Comparison of ENCODE assay signal across 30 cellular contexts in the genomic region with DNA sequence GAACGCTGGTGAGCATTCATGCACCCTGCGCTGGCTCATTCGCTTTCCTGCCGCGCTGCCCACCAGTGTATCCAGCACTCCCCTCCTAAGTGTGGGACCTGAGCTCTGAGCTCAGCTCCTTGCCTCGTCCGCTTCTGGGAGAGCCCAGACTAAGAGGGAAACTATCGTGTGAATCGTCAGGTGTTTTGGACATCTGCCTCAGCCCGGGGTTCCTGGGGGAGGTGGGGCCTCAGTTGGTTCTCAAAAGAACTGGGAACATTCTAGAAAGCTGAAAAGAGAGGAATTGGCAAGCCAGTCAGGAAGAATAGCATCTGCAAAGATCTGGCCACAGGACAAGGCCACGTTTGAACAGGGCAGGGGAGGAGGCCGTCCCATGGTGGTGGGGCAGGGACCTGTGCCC.
"Had no signal": no experiment of that assay in that cellular context is flagged by ENCODE, and none has a peak within 500 bp of the region (broad histone marks: within the 10 kb centered on the region; RNA-seq: fewer than 3 reads in every experiment).

No MANE protein-coding gene starts in this region.

- ATAC-seq: activated CD8-positive, alpha-beta memory T cell treated with anti-CD3 and anti-CD28 coated beads, Interleukin-2, amount 10 ng/mL, durations not matched to agents 7 days and 5 days; activated T-cell treated with anti-CD3 and anti-CD28 coated beads, Interleukin-2, amount 50 U/mL, for 72 hours; activated T-helper 17 cell treated with anti-CD3 and anti-CD28 coated beads, Interleukin-2, amount 50 U/mL, for 72 hours; PC-3 had no signal

- H3K4me3 Mint-ChIP-seq: activated CD4-positive, alpha-beta T cell treated with anti-CD3 and anti-CD28 coated beads, Interleukin-2, amount 10 ng/mL, durations not matched to agents 7 days and 5 days; activated CD8-positive, alpha-beta memory T cell treated with anti-CD3 and anti-CD28 coated beads, Interleukin-2, amount 10 ng/mL, durations not matched to agents 7 days and 5 days; activated naive CD8-positive, alpha-beta T cell treated with anti-CD3 and anti-CD28 coated beads for 36 hours; activated T-cell treated with anti-CD3 and anti-CD28 coated beads, Interleukin-2, amount 50 U/mL, for 72 hours; activated T-helper 17 cell treated with anti-CD3 and anti-CD28 coated beads, Interleukin-2, amount 50 U/mL, for 72 hours; T-helper 1 cell treated with Interleukin-12 subunit alpha and Interleukin-12 subunit beta and Interleukin-4 antibody, amounts not matched to agents 30 μg/mL and 1 μg/mL, for 36 hours; T-helper 2 cell treated with Interferon-gamma antibody and Interleukin-4, amounts not matched to agents 5 μg/mL and 100 μg/mL, for 36 hours had no signal

- H3K4me3 ChIP-seq: SJSA1 had no signal

- H3K27me3 Mint-ChIP-seq: activated CD4-positive, alpha-beta T cell treated with anti-CD3 and anti-CD28 coated beads, Interleukin-2, amount 10 ng/mL, durations not matched to agents 7 days and 5 days; activated CD8-positive, alpha-beta memory T cell treated with anti-CD3 and anti-CD28 coated beads, Interleukin-2, amount 10 ng/mL, durations not matched to agents 7 days and 5 days; activated naive CD8-positive, alpha-beta T cell treated with anti-CD3 and anti-CD28 coated beads for 36 hours; activated T-helper 17 cell treated with anti-CD3 and anti-CD28 coated beads, Interleukin-2, amount 50 U/mL, for 72 hours had no signal

- H3K9me3 ChIP-seq: SJSA1, SK-N-SH had no signal

- H3K4me1 Mint-ChIP-seq: activated CD4-positive, alpha-beta T cell treated with anti-CD3 and anti-CD28 coated beads, Interleukin-2, amount 10 ng/mL, durations not matched to agents 7 days and 5 days; activated naive CD8-positive, alpha-beta T cell treated with anti-CD3 and anti-CD28 coated beads for 36 hours; activated T-helper 17 cell treated with anti-CD3 and anti-CD28 coated beads, Interleukin-2, amount 50 U/mL, for 72 hours had no signal

- H3K27me3 ChIP-seq: SJSA1 had no signal

- H3K27ac Mint-ChIP-seq: activated CD4-positive, alpha-beta T cell treated with anti-CD3 and anti-CD28 coated beads, Interleukin-2, amount 10 ng/mL, durations not matched to agents 7 days and 5 days; activated CD8-positive, alpha-beta memory T cell treated with anti-CD3 and anti-CD28 coated beads, Interleukin-2, amount 10 ng/mL, durations not matched to agents 7 days and 5 days; activated naive CD8-positive, alpha-beta T cell treated with anti-CD3 and anti-CD28 coated beads for 36 hours; activated T-cell treated with anti-CD3 and anti-CD28 coated beads, Interleukin-2, amount 50 U/mL, for 72 hours; activated T-helper 17 cell treated with anti-CD3 and anti-CD28 coated beads, Interleukin-2, amount 50 U/mL, for 72 hours; T-helper 1 cell treated with Interleukin-12 subunit alpha and Interleukin-12 subunit beta and Interleukin-4 antibody, amounts not matched to agents 30 μg/mL and 1 μg/mL, for 36 hours; T-helper 2 cell treated with Interferon-gamma antibody and Interleukin-4, amounts not matched to agents 5 μg/mL and 100 μg/mL, for 36 hours had no signal

- H3K9me3 Mint-ChIP-seq: activated CD4-positive, alpha-beta T cell treated with anti-CD3 and anti-CD28 coated beads, Interleukin-2, amount 10 ng/mL, durations not matched to agents 7 days and 5 days; activated naive CD8-positive, alpha-beta T cell treated with anti-CD3 and anti-CD28 coated beads for 36 hours; activated T-cell treated with anti-CD3 and anti-CD28 coated beads, Interleukin-2, amount 50 U/mL, for 72 hours; activated T-helper 17 cell treated with anti-CD3 and anti-CD28 coated beads, Interleukin-2, amount 50 U/mL, for 72 hours; T-helper 1 cell treated with Interleukin-12 subunit alpha and Interleukin-12 subunit beta and Interleukin-4 antibody, amounts not matched to agents 30 μg/mL and 1 μg/mL, for 36 hours; T-helper 2 cell treated with Interferon-gamma antibody and Interleukin-4, amounts not matched to agents 5 μg/mL and 100 μg/mL, for 36 hours had no signal

- DNase-seq: activated CD4-positive, alpha-beta T cell treated with anti-CD3 and anti-CD28 coated beads, Interleukin-2, amount 10 ng/mL, durations not matched to agents 7 days and 5 days; activated CD4-positive, alpha-beta T cell treated with anti-CD3 and anti-CD28 coated beads, Interleukin-2, amount 50 U/mL, for 48 hours; activated CD8-positive, alpha-beta memory T cell treated with anti-CD3 and anti-CD28 coated beads, Interleukin-2, amount 10 ng/mL, durations not matched to agents 7 days and 5 days; activated effector memory CD4-positive, alpha-beta T cell treated with anti-CD3 and anti-CD28 coated beads, Interleukin-2, amount 50 U/mL, for 16 hours; activated naive CD4-positive, alpha-beta T cell; activated naive CD4-positive, alpha-beta T cell treated with anti-CD3 and anti-CD28 coated beads, Interleukin-2, amount 50 U/mL, for 16 hours; activated naive CD8-positive, alpha-beta T cell treated with anti-CD3 and anti-CD28 coated beads for 36 hours; activated T-cell treated with anti-CD3 and anti-CD28 coated beads, Interleukin-2, amount 50 U/mL, for 1 hour; activated T-cell treated with anti-CD3 and anti-CD28 coated beads, Interleukin-2, amount 50 U/mL, for 72 hours; amniotic stem cell; aorta; caudate nucleus; cerebellar nuclear complex; Karpas-422; KBM-7; NCI-H1105; NCI-H1417 treated with DMSO at 0.1 percent for 48 hours; NCI-H1694; NCI-H1930; NCI-H2081 treated with DMSO at 0.1 percent for 48 hours; NCI-H226; NCI-H446 treated with DMSO at 0.1 percent for 48 hours; NCI-H524; PC-3; SHP77 treated with DMSO at 0.1 percent for 48 hours; SK-N-SH had no signal

- H3K36me3 Mint-ChIP-seq: activated CD8-positive, alpha-beta memory T cell treated with anti-CD3 and anti-CD28 coated beads, Interleukin-2, amount 10 ng/mL, durations not matched to agents 7 days and 5 days; activated naive CD8-positive, alpha-beta T cell treated with anti-CD3 and anti-CD28 coated beads for 36 hours had no signal

- H3K27ac ChIP-seq: SJSA1 had no signal
